In genomic region chr2:75210409-75210808, GRCh38 we compare ENCODE assay signal across 28 cellular contexts. TPM values are rescaled to one million over a fixed set of nuclear protein-coding genes. Genes with fewer than 3 reads are reported as not detected.
"Had no signal": no experiment of that assay in that cellular context is flagged by ENCODE, and none has a peak within 500 bp of the region (broad histone marks: within the 10 kb centered on the region; RNA-seq: fewer than 3 reads in every experiment).

No MANE protein-coding gene starts in this region.

- H3K4me3 ChIP-seq: coronary artery, dorsolateral prefrontal cortex, esophagus squamous epithelium, gastrocnemius medialis, heart right ventricle, left lung, lower lobe of right lung, mucosa of descending colon had no signal

- H3K9me3 ChIP-seq: esophagus squamous epithelium, gastrocnemius medialis, heart right ventricle, left lung, lower lobe of right lung, mucosa of descending colon had no signal

- H3K4me3 Mint-ChIP-seq: mesothelial cell of epicardium, naive B cell had no signal

- ATAC-seq: gastrocnemius medialis, heart right ventricle, left cardiac atrium, left lung, left ventricle myocardium superior, mucosa of descending colon had no signal

- H3K27ac Mint-ChIP-seq: mesothelial cell of epicardium had no signal

- H3K27me3 ChIP-seq: esophagus squamous epithelium, gastrocnemius medialis, left lung had no signal

- DNase-seq: dermis blood vessel endothelial cell; dorsolateral prefrontal cortex; effector CD4-positive, alpha-beta T cell; effector memory CD4-positive, alpha-beta T cell; esophagus squamous epithelium; foreskin fibroblast; foreskin melanocyte; gastrocnemius medialis; glutamatergic neuron; head of caudate nucleus; heart right ventricle; hippocampal formation; left cardiac atrium; left lung; left ventricle myocardium superior; lower lobe of right lung; mesenchymal stem cell; mucosa of descending colon; naive B cell had no signal

- H3K36me3 ChIP-seq: esophagus squamous epithelium, gastrocnemius medialis, heart right ventricle, left lung, lower lobe of right lung had no signal

- H3K4me1 ChIP-seq: esophagus squamous epithelium, gastrocnemius medialis, heart right ventricle, left lung, lower lobe of right lung had no signal

- H3K27ac ChIP-seq: coronary artery, dorsolateral prefrontal cortex, esophagus squamous epithelium, gastrocnemius medialis, heart right ventricle, left lung, lower lobe of right lung had no signal

- H3K36me3 Mint-ChIP-seq: mesothelial cell of epicardium had no signal

RNA-seq across cellular contexts. Expression of gene TACR1, which starts 11.1 kb away (rescaled TPM):
- total RNA-seq: dermis blood vessel endothelial cell, endothelial cell of umbilical vein, epithelial cell of proximal tubule, glomerular endothelial cell, kidney epithelial cell, lung microvascular endothelial cell, myocyte had no signal
- polyA plus RNA-seq: endothelial cell of umbilical vein, keratinocyte had no signal
